13 cellular contexts compared by ENCODE assay signal in genomic region chr19:39943586-39943985, GRCh38. TPM values are rescaled to one million over a fixed set of nuclear protein-coding genes. Genes with fewer than 3 reads are reported as not detected.
A peak's percentile ranks its signal among the peaks of the same experiment; 100 is the strongest.
DNase-seq lines count a peak whose midpoint lies in the region; ATAC-seq and TF ChIP-seq lines count a peak whose summit lies in the region.
"Had no signal": no experiment of that assay in that cellular context is flagged by ENCODE, and none has a peak within 500 bp of the region (broad histone marks: within the 10 kb centered on the region; RNA-seq: fewer than 3 reads in every experiment).

No MANE protein-coding gene starts in this region.

- H2BK5ac ChIP-seq in mesenchymal stem cell (ENCODE audit: low read depth, low read length, poor library complexity, severe bottlenecking) = peak overlapping the region; percentile 46

- no peak overlapping the region for H3K18ac ChIP-seq in mesenchymal stem cell (ENCODE audit: low read depth in 1 of 2, low read length in 2 of 2)

- H3K27ac Mint-ChIP-seq in activated naive CD4-positive, alpha-beta T cell treated with anti-CD3 and anti-CD28 coated beads, Interleukin-2, amount 50 U/mL, for 24 hours = no peak overlapping the region
- peak overlapping the region; percentile 78 for H3K27ac Mint-ChIP-seq in activated CD8-positive, alpha-beta memory T cell treated with anti-CD3 and anti-CD28 coated beads, Interleukin-2, amount 10 ng/mL, durations not matched to agents 7 days and 5 days
- no peak overlapping the region for H3K27ac Mint-ChIP-seq in endodermal cell

- H3K9me3 ChIP-seq in mesenchymal stem cell (ENCODE audit: control insufficient read depth, low read length) (peaks cover 7% of the 10 kb centered on the region), endodermal cell (ENCODE audit: control insufficient read depth, low read length) (no peaks in the 10 kb centered on the region), uterus (no peaks in the 10 kb centered on the region)

- WGBS in mesenchymal stem cell = 88% methylated on average over 1 of the region's 7 CpGs
- WGBS in endodermal cell (ENCODE audit: insufficient coverage in 1 of 2, insufficient read length in 1 of 2), 2 experiments = 92 to 96% methylated on average over 4 to 7 of the region's 7 CpGs

- ATAC-seq in activated CD8-positive, alpha-beta memory T cell treated with anti-CD3 and anti-CD28 coated beads, Interleukin-2, amount 10 ng/mL, durations not matched to agents 7 days and 5 days = no peak
- no peak for ATAC-seq in omental fat pad (ENCODE audit: low FRiP score)

- no peak overlapping the region for H3K4me3 ChIP-seq in mesenchymal stem cell (ENCODE audit: insufficient read depth in 1 of 2, low read depth in 1 of 2, low read length in 2 of 2)
- H3K4me3 ChIP-seq in endodermal cell (ENCODE audit: low read length) = no peak overlapping the region
- H3K4me3 ChIP-seq in uterus = no peak overlapping the region
- H3K4me3 ChIP-seq: GM23248, SJCRH30 had no signal

- no peak for TF ChIP-seq CTCF in endodermal cell (conservative IDR thresholded peaks at IDR 0.05)
- TF ChIP-seq CTCF in omental fat pad (IDR thresholded peaks at IDR 0.05) = no peak
- no peak for TF ChIP-seq CTCF in uterus (IDR thresholded peaks at IDR 0.05)

- H3K9ac ChIP-seq in mesenchymal stem cell (ENCODE audit: low read length) (no peak overlapping the region), endodermal cell (ENCODE audit: extremely low read depth, low read length, poor library complexity, severe bottlenecking) (no peak overlapping the region)
- H3K9ac ChIP-seq: GM23248 had no signal

- peaks cover 16% of the 10 kb centered on the region for H3K36me3 Mint-ChIP-seq in activated naive CD4-positive, alpha-beta T cell treated with anti-CD3 and anti-CD28 coated beads, Interleukin-2, amount 50 U/mL, for 24 hours
- peaks cover 27% of the 10 kb centered on the region for H3K36me3 Mint-ChIP-seq in activated CD8-positive, alpha-beta memory T cell treated with anti-CD3 and anti-CD28 coated beads, Interleukin-2, amount 10 ng/mL, durations not matched to agents 7 days and 5 days
- H3K36me3 Mint-ChIP-seq in endodermal cell (ENCODE audit: low read depth) = no peaks in the 10 kb centered on the region
- H3K36me3 Mint-ChIP-seq: type B pancreatic cell had no signal

- intact Hi-C loops in uterus (cut with DNase I; ENCODE audit: low total_unique reads) = no loop called here

- no peaks in the 10 kb centered on the region for H3K79me1 ChIP-seq in mesenchymal stem cell (replicated peaks; ENCODE audit: low read length, poor library complexity, severe bottlenecking)

- H4K91ac ChIP-seq in mesenchymal stem cell (ENCODE audit: low read length) = no peak overlapping the region

- H3K4me1 ChIP-seq in mesenchymal stem cell (ENCODE audit: control insufficient read depth, insufficient read depth, low read depth, low read length) = peaks cover 19% of the 10 kb centered on the region
- H3K4me1 ChIP-seq in endodermal cell (ENCODE audit: control insufficient read depth, insufficient read depth, low read length) = no peaks in the 10 kb centered on the region
- no peaks in the 10 kb centered on the region for H3K4me1 ChIP-seq in uterus

- H3K9me3 Mint-ChIP-seq in activated naive CD4-positive, alpha-beta T cell treated with anti-CD3 and anti-CD28 coated beads, Interleukin-2, amount 50 U/mL, for 24 hours = peaks cover 13% of the 10 kb centered on the region
- H3K9me3 Mint-ChIP-seq in activated CD8-positive, alpha-beta memory T cell treated with anti-CD3 and anti-CD28 coated beads, Interleukin-2, amount 10 ng/mL, durations not matched to agents 7 days and 5 days (ENCODE audit: low read depth) = no peaks in the 10 kb centered on the region
- H3K9me3 Mint-ChIP-seq in endodermal cell = no peaks in the 10 kb centered on the region

- no peak overlapping the region for H2BK12ac ChIP-seq in mesenchymal stem cell (ENCODE audit: low read length in 2 of 2)

- H2AK5ac ChIP-seq in mesenchymal stem cell (ENCODE audit: low read length, severe bottlenecking) = peak overlapping the region; percentile 81

- no peak overlapping the region for H2BK15ac ChIP-seq in mesenchymal stem cell (ENCODE audit: low read depth, poor library complexity, severe bottlenecking)

- H4K8ac ChIP-seq in mesenchymal stem cell (ENCODE audit: low read length) = no peak overlapping the region

- H3K36me3 ChIP-seq in mesenchymal stem cell (ENCODE audit: control insufficient read depth in 1 of 2, insufficient read depth in 2 of 2, low read depth in 1 of 2, low read length in 2 of 2) (no peaks in the 10 kb centered on the region), endodermal cell (ENCODE audit: control insufficient read depth, insufficient read depth, low read length) (no peaks in the 10 kb centered on the region), uterus (no peaks in the 10 kb centered on the region)
- H3K36me3 ChIP-seq: SJCRH30, WERI-Rb-1 had no signal

- H3K14ac ChIP-seq in mesenchymal stem cell (ENCODE audit: low read length in 2 of 2) = no peak overlapping the region

- H3K4me2 ChIP-seq in mesenchymal stem cell (ENCODE audit: low read length, poor library complexity, severe bottlenecking) = no peak overlapping the region

- no peak overlapping the region for H3K4ac ChIP-seq in mesenchymal stem cell (ENCODE audit: low read depth in 1 of 2, low read length in 2 of 2)

- H3K27me3 Mint-ChIP-seq in activated naive CD4-positive, alpha-beta T cell treated with anti-CD3 and anti-CD28 coated beads, Interleukin-2, amount 50 U/mL, for 24 hours = no peaks in the 10 kb centered on the region
- H3K27me3 Mint-ChIP-seq in activated CD8-positive, alpha-beta memory T cell treated with anti-CD3 and anti-CD28 coated beads, Interleukin-2, amount 10 ng/mL, durations not matched to agents 7 days and 5 days = no peaks in the 10 kb centered on the region
- no peaks in the 10 kb centered on the region for H3K27me3 Mint-ChIP-seq in endodermal cell (ENCODE audit: insufficient read depth)
- H3K27me3 Mint-ChIP-seq: type B pancreatic cell had no signal

- H3K4me3 Mint-ChIP-seq in activated naive CD4-positive, alpha-beta T cell treated with anti-CD3 and anti-CD28 coated beads, Interleukin-2, amount 50 U/mL, for 24 hours = peak overlapping the region; percentile 33
- H3K4me3 Mint-ChIP-seq in activated CD8-positive, alpha-beta memory T cell treated with anti-CD3 and anti-CD28 coated beads, Interleukin-2, amount 10 ng/mL, durations not matched to agents 7 days and 5 days = no peak overlapping the region
- H3K4me3 Mint-ChIP-seq in endodermal cell = no peak overlapping the region

- H3K27ac ChIP-seq in mesenchymal stem cell (ENCODE audit: low read length, poor library complexity, severe bottlenecking) (peak overlapping the region; percentile 84), endodermal cell (ENCODE audit: low read depth, low read length) (no peak overlapping the region), uterus (no peak overlapping the region)
- H3K27ac ChIP-seq: GM23248, SJCRH30, WERI-Rb-1 had no signal

- H3K4me1 Mint-ChIP-seq in activated naive CD4-positive, alpha-beta T cell treated with anti-CD3 and anti-CD28 coated beads, Interleukin-2, amount 50 U/mL, for 24 hours = peaks cover 85% of the 10 kb centered on the region
- H3K4me1 Mint-ChIP-seq in activated CD8-positive, alpha-beta memory T cell treated with anti-CD3 and anti-CD28 coated beads, Interleukin-2, amount 10 ng/mL, durations not matched to agents 7 days and 5 days = peaks cover 46% of the 10 kb centered on the region
- peaks cover 13% of the 10 kb centered on the region for H3K4me1 Mint-ChIP-seq in endodermal cell

- H2AFZ ChIP-seq in mesenchymal stem cell (ENCODE audit: low read depth, low read length) = no peak overlapping the region
- H2AFZ ChIP-seq: GM23248 had no signal

- H3K27me3 ChIP-seq in mesenchymal stem cell (ENCODE audit: control insufficient read depth in 1 of 2, insufficient read depth in 1 of 2, low read length in 2 of 2) (peaks cover 0 to 5% of the 10 kb centered on the region in 2 experiments), endodermal cell (ENCODE audit: control insufficient read depth, insufficient read depth, low read length, poor library complexity, severe bottlenecking) (no peaks in the 10 kb centered on the region), uterus (no peaks in the 10 kb centered on the region)
- H3K27me3 ChIP-seq: SJCRH30 had no signal

- CTCF ChIA-PET in activated CD8-positive, alpha-beta memory T cell treated with anti-CD3 and anti-CD28 coated beads, Interleukin-2, amount 10 ng/mL, durations not matched to agents 7 days and 5 days (lab: Charles Lee) = interaction anchor here (1.5 to 5.6 kb wide), 2 partner anchors 26 to 100 kb away, joined by 4 to 68 read pairs; partner anchors contain the start of gene PSMC4

- DNase-seq in activated naive CD4-positive, alpha-beta T cell treated with anti-CD3 and anti-CD28 coated beads, Interleukin-2, amount 50 U/mL, for 16 hours = no peak
- peak; percentile 29 for DNase-seq in activated CD8-positive, alpha-beta memory T cell treated with anti-CD3 and anti-CD28 coated beads, Interleukin-2, amount 10 ng/mL, durations not matched to agents 7 days and 5 days
- DNase-seq in mesenchymal stem cell = no peak
- DNase-seq in endodermal cell = no peak
- DNase-seq in omental fat pad (ENCODE audit: low spot score) = no peak
- no peak for DNase-seq in uterus
- DNase-seq in NCI-H345 treated with DMSO at 0.1 percent for 48 hours (lab: John Stamatoyannopoulos, UW; ENCODE audit: unreplicated experiment) = no peak
- DNase-seq: GM23248, NCI-H2029, SJCRH30, WERI-Rb-1 had no signal

- no peak overlapping the region for H3K23ac ChIP-seq in mesenchymal stem cell (ENCODE audit: low read length in 2 of 2)

- no peak for TF ChIP-seq POLR2A in uterus (IDR thresholded peaks at IDR 0.05)

- H2BK120ac ChIP-seq in mesenchymal stem cell (ENCODE audit: low read depth, low read length) = no peak overlapping the region

RNA-seq across cellular contexts. Expression of gene FCGBP, which starts 9.2 kb away (rescaled TPM):
- 1 to 10 TPM in 1 of 2 experiments, under 1 TPM in 1; 0.93 to 3.2 TPM for total RNA-seq in activated CD8-positive, alpha-beta memory T cell treated with anti-CD3 and anti-CD28 coated beads, Interleukin-2, amount 10 ng/mL, durations not matched to agents 7 days and 5 days
- 0.03 TPM for polyA plus RNA-seq in mesenchymal stem cell (2013, experiment 1 of 2)
- 0.01 TPM for polyA plus RNA-seq in mesenchymal stem cell (2013, experiment 2 of 2)
- total RNA-seq in endodermal cell = under 1 TPM; 0.29 to 0.62 TPM
- 0.14 TPM for polyA plus RNA-seq in endodermal cell (2013, experiment 1 of 2)
- 0.33 TPM for polyA plus RNA-seq in endodermal cell (2013, experiment 2 of 2)
- 100 to 1,000 TPM in 1 of 4 donors, 10 to 100 TPM in 3; 12.5 to 197 (median 29.3) TPM for total RNA-seq in omental fat pad
- total RNA-seq in uterus = 10 to 100 TPM in 3 of 4 donors, 1 to 10 TPM in 1; 3.8 to 34.7 (median 11.4) TPM
- total RNA-seq: GM23248 had no signal
- polyA plus RNA-seq: GM23248 had no signal

RNA-seq across cellular contexts. Expression of gene PSMC4, which starts 27.4 kb away (rescaled TPM):
- 100 to 1,000 TPM in 1 of 2 experiments, 10 to 100 TPM in 1; 94.5 to 141 TPM for total RNA-seq in activated CD8-positive, alpha-beta memory T cell treated with anti-CD3 and anti-CD28 coated beads, Interleukin-2, amount 10 ng/mL, durations not matched to agents 7 days and 5 days
- 75.6 TPM for polyA plus RNA-seq in mesenchymal stem cell (2013, experiment 1 of 2)
- 75.9 TPM for polyA plus RNA-seq in mesenchymal stem cell (2013, experiment 2 of 2)
- total RNA-seq in endodermal cell = 10 to 100 TPM; 88.9 to 96.9 TPM
- polyA plus RNA-seq in endodermal cell (2013, experiment 1 of 2) = 90.4 TPM
- 90.5 TPM for polyA plus RNA-seq in endodermal cell (2013, experiment 2 of 2)
- total RNA-seq in omental fat pad = 100 to 1,000 TPM in 1 of 4 donors, 10 to 100 TPM in 3; 52.6 to 141 (median 75.4) TPM
- 100 to 1,000 TPM in 1 of 4 donors, 10 to 100 TPM in 3; 59.4 to 162 (median 67.2) TPM for total RNA-seq in uterus

RNA-seq across cellular contexts. Expression of gene ZNF546, which starts 53.3 kb away (rescaled TPM):
- total RNA-seq in activated CD8-positive, alpha-beta memory T cell treated with anti-CD3 and anti-CD28 coated beads, Interleukin-2, amount 10 ng/mL, durations not matched to agents 7 days and 5 days = 1 to 10 TPM; 5.0 to 6.5 TPM
- polyA plus RNA-seq in mesenchymal stem cell (2013, experiment 1 of 2) = 0.64 TPM
- polyA plus RNA-seq in mesenchymal stem cell (2013, experiment 2 of 2) = 0.45 TPM
- total RNA-seq in endodermal cell (1 to 10 TPM; 2.5 to 4.6 TPM), omental fat pad (10 to 100 TPM in 1 of 4 donors, 1 to 10 TPM in 3; 1.4 to 11.8 (median 6.7) TPM), uterus (10 to 100 TPM in 1 of 4 donors, 1 to 10 TPM in 3; 1.0 to 18.9 (median 6.3) TPM)
- 2.4 TPM for polyA plus RNA-seq in endodermal cell (2013, experiment 1 of 2)
- polyA plus RNA-seq in endodermal cell (2013, experiment 2 of 2) = 2.0 TPM
